ENCODE assay signal across 1 cellular context in the genomic region with DNA sequence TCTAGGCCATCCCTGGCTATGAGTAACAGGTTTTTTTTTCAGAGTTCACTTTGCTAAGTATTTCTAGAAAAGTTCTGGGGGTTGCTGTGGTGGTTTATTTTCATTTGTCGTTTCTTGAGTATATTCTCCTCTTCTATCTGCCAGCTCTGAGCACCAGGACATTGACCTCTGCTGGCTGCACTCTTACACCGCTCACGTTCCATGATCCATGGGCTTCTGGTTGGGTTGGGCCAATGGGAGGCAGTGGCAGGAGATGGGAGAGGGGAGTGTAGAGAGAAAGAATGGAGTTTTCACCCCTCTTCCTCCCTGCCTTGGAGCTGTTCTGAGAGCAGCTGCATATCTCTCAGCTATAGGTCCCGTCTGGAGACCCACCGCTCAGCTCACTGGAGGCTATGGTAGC.
TF ChIP-seq lines count a peak whose summit lies in the region.

No MANE protein-coding gene starts in this region.

TF ChIP-seq in K562, 482 proteins besides CTCF, POLR2A, EP300 and RAD21 (continued from another document):
- TF ChIP-seq UBTF (IDR thresholded peaks at IDR 0.05; ENCODE audit: borderline replicate concordance in 1 of 2, low read depth in 2 of 2, low read length in 2 of 2) (no peak), EGR1 (conservative IDR thresholded peaks at IDR 0.05) (no peak), EHMT2 (IDR thresholded peaks at IDR 0.05) (0 out of 2 replicates have a peak, but pooled peaks have one; percentile 7), KAT8 (IDR thresholded peaks at IDR 0.05; ENCODE audit: low read depth) (no peak), E2F3 (CRISPR knock-in tag; IDR thresholded peaks at IDR 0.05) (no peak), HNRNPUL1 (IDR thresholded peaks at IDR 0.05; ENCODE audit: low read length) (no peak), BACH1 (tag; IDR thresholded peaks at IDR 0.05) (no peak)
